ENCODE assay signal across 8 cellular contexts in genomic region chr12:6430124-6430989, GRCh38. TPM values are rescaled to one million over a fixed set of nuclear protein-coding genes. Genes with fewer than 3 reads are reported as not detected.
DNase-seq lines count a peak whose midpoint lies in the region; ATAC-seq, FAIRE-seq and TF ChIP-seq lines count a peak whose summit lies in the region.

No MANE protein-coding gene starts in this region.

- DNase-seq in GM12891 (ENCODE audit: insufficient read length, low spot score) = no peak
- peak; percentile 82 to 98 (median 95) for DNase-seq in adrenal gland
- peak; percentile 67 for DNase-seq in left ventricle myocardium inferior
- DNase-seq in renal cortical epithelial cell (ENCODE audit: low read depth) = peak; percentile 96
- DNase-seq in NCI-H2107 (lab: John Stamatoyannopoulos, UW) = no peak
- no peak for DNase-seq in NK-92 treated with Interleukin-12 subunit alpha and Interleukin-12 subunit beta, amount 100 ng/mL, for 24 hours (lab: John Stamatoyannopoulos, UW)

- intact Hi-C loops in adrenal gland (cut with DNase I) = no loop called here
- intact Hi-C loops in left ventricle myocardium inferior (cut with micrococcal nuclease) = no loop called here

- 30 to 39% (median 36%) methylated on average over 18 to 19 of the region's 19 CpGs for WGBS in adrenal gland, 4 donors

- no peaks in the 10 kb centered on the region for H3K79me2 ChIP-seq in OCI-LY3 (ENCODE audit: low read length)

- H3K4me1 ChIP-seq in OCI-LY3 (ENCODE audit: low read length) = peaks cover 21% of the 10 kb centered on the region
- peaks cover 0 to 19% of the 10 kb centered on the region in 2 donors for H3K4me1 ChIP-seq in adrenal gland (replicated peaks in 1 of 2)
- H3K4me1 ChIP-seq in left ventricle myocardium inferior = peaks cover 14% of the 10 kb centered on the region

- H3K27me3 ChIP-seq in OCI-LY3 (ENCODE audit: low read depth, low read length) (no peaks in the 10 kb centered on the region), adrenal gland (no peaks in the 10 kb centered on the region), left ventricle myocardium inferior (ENCODE audit: low read depth) (no peaks in the 10 kb centered on the region)

- H3K36me3 ChIP-seq in OCI-LY3 (replicated peaks; ENCODE audit: low read depth, low read length) (no peaks in the 10 kb centered on the region), adrenal gland (replicated peaks in 1 of 2) (no peaks in the 10 kb centered on the region), left ventricle myocardium inferior (no peaks in the 10 kb centered on the region)

- H3K4me3 ChIP-seq in OCI-LY3 (ENCODE audit: low read length) (no peak overlapping the region), adrenal gland (peak overlapping the region in 1 of 4 donors; percentile 37), left ventricle myocardium inferior (peak overlapping the region; percentile 48)

- H3K4me2 ChIP-seq in OCI-LY3 (ENCODE audit: low read length) = no peak overlapping the region

- no peak overlapping the region for H3K27ac ChIP-seq in OCI-LY3 (ENCODE audit: low read length)
- peak overlapping the region; percentile 17 to 95 (median 66) for H3K27ac ChIP-seq in adrenal gland
- peak overlapping the region; percentile 68 for H3K27ac ChIP-seq in left ventricle myocardium inferior (replicated peaks)

- H3K9me3 ChIP-seq in OCI-LY3 (ENCODE audit: insufficient read depth, low read length) (no peaks in the 10 kb centered on the region), adrenal gland (replicated peaks in 1 of 3) (no peaks in the 10 kb centered on the region), left ventricle myocardium inferior (replicated peaks) (no peaks in the 10 kb centered on the region)

- H2AFZ ChIP-seq in OCI-LY3 (ENCODE audit: low read depth, low read length) = peak overlapping the region; percentile 83; the same call in 1 of the 2 replicates

- FAIRE-seq in GM12891 (lab: Jason Lieb, UNC) = peak; percentile 95

- TF ChIP-seq POLR2A in GM12891 (IDR thresholded peaks at IDR 0.05; ENCODE audit: low read depth, low read length) (no peak), adrenal gland (IDR thresholded peaks at IDR 0.05) (peak in 1 of 2 donors; percentile 44)

- no peaks in the 10 kb centered on the region for H4K20me1 ChIP-seq in OCI-LY3 (ENCODE audit: insufficient read depth, low read length)

- ATAC-seq in HG02938 (IDR thresholded peaks at IDR 0.05; ENCODE audit: unreplicated experiment) = no peak

- H3K9ac ChIP-seq in OCI-LY3 (ENCODE audit: low read length) = no peak overlapping the region

- TF ChIP-seq CTCF in OCI-LY3 (IDR thresholded peaks at IDR 0.05; ENCODE audit: low read depth, low read length) (no peak), adrenal gland (IDR thresholded peaks at IDR 0.05) (peak in 2 of 6 experiments; percentile 20 to 30), left ventricle myocardium inferior (IDR thresholded peaks at IDR 0.05; ENCODE audit: borderline replicate concordance) (no peak)

TF ChIP-seq in GM12891, 5 proteins besides CTCF, POLR2A, EP300 and RAD21:
- TF ChIP-seq POLR2AphosphoS5 (IDR thresholded peaks at IDR 0.05; ENCODE audit: low read depth, low read length) (no peak), SPI1 (IDR thresholded peaks at IDR 0.05; ENCODE audit: low read depth, low read length) (no peak), TAF1 (IDR thresholded peaks at IDR 0.05; ENCODE audit: low read depth, low read length) (no peak), POU2F2 (IDR thresholded peaks at IDR 0.05; ENCODE audit: low read depth, low read length) (no peak), PAX5 (IDR thresholded peaks at IDR 0.05; ENCODE audit: insufficient read depth, low read length, severe bottlenecking) (no peak)
TF ChIP-seq in GM12891: peak in this region for 0.

RNA-seq across cellular contexts. Expression of gene CD27, which starts 14.4 kb away (rescaled TPM):
- 112 TPM for polyA plus RNA-seq in GM12891 (2012; ENCODE audit: low read depth, missing spikeins)
- total RNA-seq in adrenal gland (1 to 10 TPM in 2 of 8 donors, under 1 TPM in 5, not detected in 1; 0.18 to 8.9 (median 0.55) TPM), left ventricle myocardium inferior (0.16 TPM), renal cortical epithelial cell (not detected in 2 replicates)
- 1 to 10 TPM in 2 of 3 donors, under 1 TPM in 1; 0.77 to 2.1 (median 1.1) TPM for polyA plus RNA-seq in adrenal gland

RNA-seq across cellular contexts. Expression of gene TAPBPL, which starts 21.5 kb away (rescaled TPM):
- 29.7 TPM for polyA plus RNA-seq in GM12891 (2012; ENCODE audit: low read depth, missing spikeins)
- total RNA-seq in adrenal gland (10 to 100 TPM; 19.4 to 42.4 (median 35.7) TPM), left ventricle myocardium inferior (16.4 TPM), renal cortical epithelial cell (8.2 and 19.1 TPM in 2 replicates)
- 10 to 100 TPM; 13.8 to 41.6 (median 26.5) TPM for polyA plus RNA-seq in adrenal gland

RNA-seq across cellular contexts. Expression of gene VAMP1, which starts 40.1 kb away (rescaled TPM):
- 30.6 TPM for polyA plus RNA-seq in GM12891 (2012; ENCODE audit: low read depth, missing spikeins)
- total RNA-seq in adrenal gland (10 to 100 TPM in 3 of 8 donors, 1 to 10 TPM in 5; 5.1 to 16.8 (median 9.1) TPM), left ventricle myocardium inferior (4.2 TPM), renal cortical epithelial cell (1.8 and 2.3 TPM in 2 replicates)
- 10 to 100 TPM in 1 of 3 donors, 1 to 10 TPM in 2; 7.3 to 26.7 (median 9.6) TPM for polyA plus RNA-seq in adrenal gland

RNA-seq across cellular contexts. Expression of gene LTBR, which starts 46.4 kb away (rescaled TPM):
- polyA plus RNA-seq in GM12891 (2012; ENCODE audit: low read depth, missing spikeins) = 3.5 TPM
- 100 to 1,000 TPM; 108 to 295 (median 174) TPM for total RNA-seq in adrenal gland
- 100 to 1,000 TPM in 2 of 3 donors, 10 to 100 TPM in 1; 71.0 to 165 (median 119) TPM for polyA plus RNA-seq in adrenal gland
- 23.5 TPM for total RNA-seq in left ventricle myocardium inferior
- total RNA-seq in renal cortical epithelial cell = 58.5 and 103 TPM in 2 replicates

RNA-seq across cellular contexts. Expression of gene SCNN1A, which starts 55.0 kb away (rescaled TPM):
- 0.12 TPM for polyA plus RNA-seq in GM12891 (2012; ENCODE audit: low read depth, missing spikeins)
- total RNA-seq in adrenal gland (10 to 100 TPM in 7 of 8 donors, 1 to 10 TPM in 1; 7.6 to 38.0 (median 17.3) TPM), left ventricle myocardium inferior (0.22 TPM), renal cortical epithelial cell (57.5 and 243 TPM in 2 replicates)
- 1 to 10 TPM; 4.3 to 5.3 (median 5.1) TPM for polyA plus RNA-seq in adrenal gland

Comparison
In these comparisons a context has a peak if more than half of its experiments do, and no peak if none do; other contexts are left out.
1. DNase-seq: peak in adrenal gland (7 of 7), left ventricle myocardium inferior (single experiment) and renal cortical epithelial cell (single experiment); none in GM12891 (single experiment), NCI-H2107 (single experiment) and NK-92 treated with Interleukin-12 subunit alpha and Interleukin-12 subunit beta, amount 100 ng/mL, for 24 hours (single experiment).